ENCODE assay signal across 16 cellular contexts in the genomic region with DNA sequence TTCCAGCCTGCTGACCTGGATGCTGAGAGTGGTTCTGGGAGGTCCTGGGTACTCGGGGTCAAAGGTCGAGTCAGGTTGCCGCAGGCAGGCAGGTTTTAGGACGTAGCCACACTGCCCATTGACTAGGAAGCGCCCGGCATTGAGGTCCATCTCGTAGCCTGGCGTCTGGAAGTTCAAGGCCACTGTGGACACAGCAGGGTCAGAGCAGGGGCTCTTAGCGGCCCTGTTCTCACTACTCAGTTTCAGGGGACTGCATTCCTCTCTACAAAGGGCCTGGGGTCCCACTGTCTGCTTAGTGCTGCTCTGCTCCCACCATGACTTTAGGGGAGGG. TPM values are rescaled to one million over a fixed set of nuclear protein-coding genes. Genes with fewer than 3 reads are reported as not detected.
A peak's percentile ranks its signal among the peaks of the same experiment; 100 is the strongest.
DNase-seq lines count a peak whose midpoint lies in the region; FAIRE-seq and TF ChIP-seq lines count a peak whose summit lies in the region.
"Had no signal": no experiment of that assay in that cellular context is flagged by ENCODE, and none has a peak within 500 bp of the region (broad histone marks: within the 10 kb centered on the region; RNA-seq: fewer than 3 reads in every experiment).

No MANE protein-coding gene starts in this region.

- no peak overlapping the region for H3K4me2 ChIP-seq in osteoblast (ENCODE audit: insufficient read depth, low read length)

- TF ChIP-seq CTCF in left ventricle myocardium inferior (IDR thresholded peaks at IDR 0.05; ENCODE audit: borderline replicate concordance) (no peak), right atrium auricular region (IDR thresholded peaks at IDR 0.05) (no peak), osteoblast (IDR thresholded peaks at IDR 0.05; ENCODE audit: extremely low read depth, low read depth, low read length) (no peak), D721Med (IDR thresholded peaks at IDR 0.05; ENCODE audit: insufficient read depth, missing control alignments) (no peak)

- H3K79me2 ChIP-seq in osteoblast (ENCODE audit: insufficient read depth, low read length): no peaks in the 10 kb centered on the region

- peak overlapping the region; percentile 95 for H3K27ac ChIP-seq in left ventricle myocardium inferior (replicated peaks)
- peak overlapping the region in 1 of 2 donors; percentile 86 for H3K27ac ChIP-seq in right atrium auricular region
- no peak overlapping the region for H3K27ac ChIP-seq in osteoblast (ENCODE audit: low read depth, low read length)
- H3K27ac ChIP-seq: 22Rv1 had no signal

- peaks cover 5% of the 10 kb centered on the region for H4K20me1 ChIP-seq in osteoblast (ENCODE audit: insufficient read depth, low read length)

- FAIRE-seq in D721Med (lab: Jason Lieb, UNC): no peak
- FAIRE-seq: H54 had no signal

- peaks cover 59% of the 10 kb centered on the region for H3K36me3 ChIP-seq in left ventricle myocardium inferior
- H3K36me3 ChIP-seq in right atrium auricular region: peaks cover 55% of the 10 kb centered on the region
- peaks cover 3% of the 10 kb centered on the region for H3K36me3 ChIP-seq in osteoblast (ENCODE audit: insufficient read depth, low read length)

- H3K9me3 ChIP-seq in left ventricle myocardium inferior (replicated peaks): no peaks in the 10 kb centered on the region
- H3K9me3 ChIP-seq in right atrium auricular region: no peaks in the 10 kb centered on the region
- H3K9me3 ChIP-seq in osteoblast (ENCODE audit: low read depth, low read length): no peaks in the 10 kb centered on the region

- DNase-seq in left ventricle myocardium inferior (no peak), right atrium auricular region (ENCODE audit: low spot score) (no peak), osteoblast (ENCODE audit: insufficient read length, low spot score, missing footprints) (peak; percentile 59), AG08395 (ENCODE audit: low spot score) (no peak), D721Med (ENCODE audit: insufficient read length, low spot score) (no peak), NCI-H1694 treated with DMSO at 0.1 percent for 48 hours (lab: John Stamatoyannopoulos, UW) (no peak)
- DNase-seq: C1 segment of cervical spinal cord, Kasumi-1, NCI-H1105 treated with DMSO at 0.1 percent for 48 hours, NCI-H187 treated with DMSO at 0.1 percent for 48 hours, NCI-H2171, NCI-H510A, NCI-H82, Right ventricle myocardium superior had no signal

- H3K27me3 ChIP-seq in left ventricle myocardium inferior (ENCODE audit: low read depth): no peaks in the 10 kb centered on the region
- no peaks in the 10 kb centered on the region for H3K27me3 ChIP-seq in right atrium auricular region
- H3K27me3 ChIP-seq in osteoblast (ENCODE audit: insufficient read depth, low read length): no peaks in the 10 kb centered on the region

- intact Hi-C loops in left ventricle myocardium inferior (cut with micrococcal nuclease): no loop called here

- no peak overlapping the region for H2AFZ ChIP-seq in osteoblast (ENCODE audit: low read length)

- H3K4me1 ChIP-seq in left ventricle myocardium inferior (peaks cover 45% of the 10 kb centered on the region), right atrium auricular region (peaks cover 0 to 38% of the 10 kb centered on the region in 2 donors), osteoblast (ENCODE audit: insufficient read depth, low read length) (no peaks in the 10 kb centered on the region)

- no peak overlapping the region for H3K4me3 ChIP-seq in left ventricle myocardium inferior
- no peak overlapping the region for H3K4me3 ChIP-seq in right atrium auricular region
- no peak overlapping the region for H3K4me3 ChIP-seq in osteoblast (ENCODE audit: insufficient read depth, low read length)

RNA-seq across cellular contexts. Expression of gene PLCD3, which starts 18.9 kb away (rescaled TPM):
- total RNA-seq in left ventricle myocardium inferior (146 TPM), right atrium auricular region (100 to 1,000 TPM; 102 to 156 TPM), osteoblast (31.5 and 47.7 TPM in 2 replicates)

RNA-seq across cellular contexts. Expression of gene ACBD4, which starts 22.1 kb away (rescaled TPM):
- total RNA-seq in left ventricle myocardium inferior (6.4 TPM), right atrium auricular region (1 to 10 TPM; 9.0 to 9.4 TPM), osteoblast (4.7 and 6.2 TPM in 2 replicates)

RNA-seq across cellular contexts. Expression of gene HEXIM1, which starts 34.9 kb away (rescaled TPM):
- total RNA-seq in left ventricle myocardium inferior (28.8 TPM), right atrium auricular region (10 to 100 TPM; 16.4 to 31.1 TPM), osteoblast (10.9 and 12.1 TPM in 2 replicates)

RNA-seq across cellular contexts. Expression of gene HEXIM2, which starts 48.3 kb away (rescaled TPM):
- 7.0 TPM for total RNA-seq in left ventricle myocardium inferior
- total RNA-seq in right atrium auricular region: 1 to 10 TPM; 3.1 to 6.8 TPM
- 10.0 and 10.9 TPM in 2 replicates for total RNA-seq in osteoblast

RNA-seq across cellular contexts. Expression of gene NMT1, which starts 52.3 kb away (rescaled TPM):
- 86.0 TPM for total RNA-seq in left ventricle myocardium inferior
- total RNA-seq in right atrium auricular region: 10 to 100 TPM; 44.6 to 52.7 TPM
- 51.8 and 66.6 TPM in 2 replicates for total RNA-seq in osteoblast
